Comparison of ENCODE assay signal across 12 cellular contexts in genomic region chr4:106583108-106583507, GRCh38.
"Had no signal": no experiment of that assay in that cellular context is flagged by ENCODE, and none has a peak within 500 bp of the region (broad histone marks: within the 10 kb centered on the region; RNA-seq: fewer than 3 reads in every experiment).

No MANE protein-coding gene starts in this region.

- ATAC-seq: stimulated activated effector memory CD8-positive, alpha-beta T cell treated with anti-CD3 and anti-CD28 coated beads, Interleukin-12 subunit alpha, Interleukin-12 subunit beta, amount 100 ng/mL, for 72 hours had no signal

- H3K27me3 Mint-ChIP-seq: activated naive CD8-positive, alpha-beta T cell; activated T-cell treated with anti-CD3 and anti-CD28 coated beads, Interleukin-2, amount 50 U/mL, for 24 hours had no signal

- H3K9me3 Mint-ChIP-seq: activated T-cell treated with anti-CD3 and anti-CD28 coated beads, Interleukin-2, amount 50 U/mL, for 24 hours; stimulated activated effector memory CD8-positive, alpha-beta T cell treated with anti-CD3 and anti-CD28 coated beads, Interleukin-12 subunit alpha, Interleukin-12 subunit beta, amount 100 ng/mL, for 72 hours had no signal

- DNase-seq: activated effector memory CD4-positive, alpha-beta T cell treated with anti-CD3 and anti-CD28 coated beads, Interleukin-2, amount 50 U/mL, for 16 hours; activated T-cell treated with anti-CD3 and anti-CD28 coated beads, Interleukin-2, amount 50 U/mL, for 24 hours; amygdala; heart left ventricle; islet precursor cell; left ventricle myocardium inferior; small intestine; T-helper 2 cell; tibial artery had no signal

- H3K9ac ChIP-seq: parathyroid adenoma had no signal

- H3K4me1 Mint-ChIP-seq: stimulated activated effector memory CD8-positive, alpha-beta T cell treated with anti-CD3 and anti-CD28 coated beads, Interleukin-12 subunit alpha, Interleukin-12 subunit beta, amount 100 ng/mL, for 72 hours had no signal

- H3K79me2 ChIP-seq: parathyroid adenoma had no signal

- H3K4me1 ChIP-seq: heart left ventricle, left ventricle myocardium inferior, parathyroid adenoma had no signal

- H3K27ac Mint-ChIP-seq: activated naive CD8-positive, alpha-beta T cell; activated T-cell treated with anti-CD3 and anti-CD28 coated beads, Interleukin-2, amount 50 U/mL, for 24 hours; stimulated activated effector memory CD8-positive, alpha-beta T cell treated with anti-CD3 and anti-CD28 coated beads, Interleukin-12 subunit alpha, Interleukin-12 subunit beta, amount 100 ng/mL, for 72 hours had no signal

- H3K9me3 ChIP-seq: heart left ventricle, tibial artery had no signal

- H3K36me3 Mint-ChIP-seq: activated naive CD8-positive, alpha-beta T cell; stimulated activated effector memory CD8-positive, alpha-beta T cell treated with anti-CD3 and anti-CD28 coated beads, Interleukin-12 subunit alpha, Interleukin-12 subunit beta, amount 100 ng/mL, for 72 hours had no signal

- H3K36me3 ChIP-seq: heart left ventricle, left ventricle myocardium inferior, tibial artery had no signal

- H3K27me3 ChIP-seq: heart left ventricle, tibial artery had no signal

- H3K27ac ChIP-seq: heart left ventricle, left ventricle myocardium inferior, parathyroid adenoma, tibial artery had no signal

- H3K4me3 Mint-ChIP-seq: activated naive CD8-positive, alpha-beta T cell; activated T-cell treated with anti-CD3 and anti-CD28 coated beads, Interleukin-2, amount 50 U/mL, for 24 hours; stimulated activated effector memory CD8-positive, alpha-beta T cell treated with anti-CD3 and anti-CD28 coated beads, Interleukin-12 subunit alpha, Interleukin-12 subunit beta, amount 100 ng/mL, for 72 hours had no signal

- H2AFZ ChIP-seq: parathyroid adenoma had no signal

- H3K4me3 ChIP-seq: heart left ventricle, left ventricle myocardium inferior, tibial artery had no signal
